12 cellular contexts compared by ENCODE assay signal in the genomic region with DNA sequence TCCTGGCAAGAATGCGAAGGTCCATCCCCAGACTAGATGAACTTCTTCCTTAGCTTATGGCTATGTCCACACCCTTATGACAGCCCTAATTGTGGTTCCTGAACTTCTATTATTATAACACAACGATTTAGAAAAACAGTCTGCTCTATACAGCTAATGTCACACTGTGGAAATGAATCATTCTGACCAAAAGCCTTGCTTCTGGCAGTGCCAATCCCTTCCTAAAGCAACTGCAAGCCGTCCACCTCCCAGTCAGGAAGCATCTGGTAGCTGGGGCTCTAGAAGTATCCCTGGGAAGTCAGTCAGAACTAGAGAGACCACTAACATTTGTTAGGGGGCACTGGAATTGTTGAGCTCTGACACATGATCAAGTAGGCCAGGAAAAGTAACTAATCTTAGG. TPM values are rescaled to one million over a fixed set of nuclear protein-coding genes. Genes with fewer than 3 reads are reported as not detected.
DNase-seq lines count a peak whose midpoint lies in the region; ATAC-seq lines count a peak whose summit lies in the region.
"Had no signal": no experiment of that assay in that cellular context is flagged by ENCODE, and none has a peak within 500 bp of the region (broad histone marks: within the 10 kb centered on the region; RNA-seq: fewer than 3 reads in every experiment).

No MANE protein-coding gene starts in this region.

- intact Hi-C loops in activated CD4-positive, alpha-beta T cell treated with anti-CD3 and anti-CD28 coated beads for 36 hours (cut with DNase I, micrococcal nuclease), result loop anchor here (2.0 to 5.0 kb wide), 3 partner anchors 17 to 45 kb away; partner anchors contain the start of gene MYO5A (in 2 of the 2)

- H3K36me3 ChIP-seq in HAP-1 (replicated peaks), result no peaks in the 10 kb centered on the region

- no peaks in the 10 kb centered on the region for H3K27me3 ChIP-seq in HAP-1 (ENCODE audit: low read depth)

- H3K27ac Mint-ChIP-seq in activated CD4-positive, alpha-beta T cell treated with anti-CD3 and anti-CD28 coated beads for 36 hours, result peak overlapping the region; percentile 59
- peak overlapping the region; percentile 50 to 65 for H3K27ac Mint-ChIP-seq in T-cell
- peak overlapping the region; percentile 29 for H3K27ac Mint-ChIP-seq in stimulated activated memory B cell treated with anti-CD40 and anti-IgM and Interleukin-4, amounts not matched to agents 10 μg/mL and 1 μg/mL and 100 μg/mL, for 72 hours

- H3K4me1 Mint-ChIP-seq in activated CD4-positive, alpha-beta T cell treated with anti-CD3 and anti-CD28 coated beads for 36 hours, result peaks cover 69% of the 10 kb centered on the region
- peaks cover 74 to 80% (median 77%) of the 10 kb centered on the region in 3 donors for H3K4me1 Mint-ChIP-seq in T-cell
- H3K4me1 Mint-ChIP-seq in stimulated activated memory B cell treated with anti-CD40 and anti-IgM and Interleukin-4, amounts not matched to agents 10 μg/mL and 1 μg/mL and 100 μg/mL, for 72 hours, result peaks cover 73% of the 10 kb centered on the region

- H3K9me3 Mint-ChIP-seq in activated CD4-positive, alpha-beta T cell treated with anti-CD3 and anti-CD28 coated beads for 36 hours (ENCODE audit: low read depth), result no peaks in the 10 kb centered on the region
- no peaks in the 10 kb centered on the region for H3K9me3 Mint-ChIP-seq in T-cell
- no peaks in the 10 kb centered on the region for H3K9me3 Mint-ChIP-seq in stimulated activated memory B cell treated with anti-CD40 and anti-IgM and Interleukin-4, amounts not matched to agents 10 μg/mL and 1 μg/mL and 100 μg/mL, for 72 hours

- no peaks in the 10 kb centered on the region for H3K36me3 Mint-ChIP-seq in activated CD4-positive, alpha-beta T cell treated with anti-CD3 and anti-CD28 coated beads for 36 hours (ENCODE audit: low read depth)
- H3K36me3 Mint-ChIP-seq in T-cell, result no peaks in the 10 kb centered on the region
- H3K36me3 Mint-ChIP-seq in stimulated activated memory B cell treated with anti-CD40 and anti-IgM and Interleukin-4, amounts not matched to agents 10 μg/mL and 1 μg/mL and 100 μg/mL, for 72 hours, result no peaks in the 10 kb centered on the region

- H3K4me3 Mint-ChIP-seq in activated CD4-positive, alpha-beta T cell treated with anti-CD3 and anti-CD28 coated beads for 36 hours, result no peak overlapping the region
- peak overlapping the region in 1 of 3 donors; percentile 19 for H3K4me3 Mint-ChIP-seq in T-cell
- no peak overlapping the region for H3K4me3 Mint-ChIP-seq in stimulated activated memory B cell treated with anti-CD40 and anti-IgM and Interleukin-4, amounts not matched to agents 10 μg/mL and 1 μg/mL and 100 μg/mL, for 72 hours
- H3K4me3 Mint-ChIP-seq: neural crest cell had no signal

- no peaks in the 10 kb centered on the region for H3K27me3 Mint-ChIP-seq in activated CD4-positive, alpha-beta T cell treated with anti-CD3 and anti-CD28 coated beads for 36 hours
- H3K27me3 Mint-ChIP-seq in T-cell, result no peaks in the 10 kb centered on the region
- no peaks in the 10 kb centered on the region for H3K27me3 Mint-ChIP-seq in stimulated activated memory B cell treated with anti-CD40 and anti-IgM and Interleukin-4, amounts not matched to agents 10 μg/mL and 1 μg/mL and 100 μg/mL, for 72 hours

- H3K4me3 ChIP-seq in HAP-1, result no peak overlapping the region

- H3K4me1 ChIP-seq in HAP-1, result peaks cover 50% of the 10 kb centered on the region

- CTCF ChIA-PET in activated CD4-positive, alpha-beta T cell treated with anti-CD3 and anti-CD28 coated beads for 36 hours (lab: Charles Lee), result interaction anchor here (0.9 kb wide), 1 partner anchor 41 kb away, joined by 3 read pairs; no protein-coding TSS in a partner anchor
- CTCF ChIA-PET in T-cell (lab: Charles Lee), result no interaction called here

- no peak for DNase-seq in activated CD4-positive, alpha-beta T cell treated with anti-CD3 and anti-CD28 coated beads for 36 hours
- no peak for DNase-seq in activated CD4-positive, alpha-beta T cell treated with anti-CD3 and anti-CD28 coated beads for 48 hours
- DNase-seq in T-cell (no peak), fibroblast of peridontal ligament (ENCODE audit: extremely low read depth) (peak; percentile 60), HAP-1 (ENCODE audit: low spot score in 2 of 2) (no peak)
- DNase-seq: ACHN; activated CD4-positive, CD25-positive, alpha-beta regulatory T cell treated with anti-CD3 and anti-CD28 coated beads, Interleukin-2, amount 50 U/mL, for 72 hours; NCI-H2081 treated with DMSO at 0.1 percent for 48 hours had no signal

- POLR2A ChIA-PET in activated CD4-positive, alpha-beta T cell treated with anti-CD3 and anti-CD28 coated beads for 36 hours (lab: Charles Lee), result no interaction called here
- POLR2A ChIA-PET in T-cell (lab: Charles Lee), result no interaction called here

- peak; percentile 43 for ATAC-seq in activated CD4-positive, alpha-beta T cell treated with anti-CD3 and anti-CD28 coated beads for 36 hours
- ATAC-seq in T-cell (replicated peaks in 1 of 4) (no peak), HG03442 (IDR thresholded peaks at IDR 0.05; ENCODE audit: unreplicated experiment) (no peak), HG02840 (IDR thresholded peaks at IDR 0.05; ENCODE audit: low FRiP score, unreplicated experiment) (no peak)
- ATAC-seq in stimulated activated memory B cell treated with anti-CD40 and anti-IgM and Interleukin-4, amounts not matched to agents 10 μg/mL and 1 μg/mL and 100 μg/mL, for 72 hours, result no peak

- in situ Hi-C loops in HAP-1 (cut with MboI; ENCODE audit: low sequenced_read_pairs), result no loop called here

- H3K9me3 ChIP-seq in HAP-1, result no peaks in the 10 kb centered on the region

RNA-seq across cellular contexts. Expression of gene MYO5A, which starts 45.0 kb away (rescaled TPM):
- total RNA-seq in activated CD4-positive, alpha-beta T cell treated with anti-CD3 and anti-CD28 coated beads for 36 hours, result 10 to 100 TPM; 22.5 TPM
- total RNA-seq in T-cell, result 10 to 100 TPM; 25.2 to 46.6 (median 29.5) TPM
